1 cellular context compared by ENCODE assay signal in genomic region chr3:32843504-32844321, GRCh38.
TF ChIP-seq lines count a peak whose summit lies in the region.

No MANE protein-coding gene starts in this region.

TF ChIP-seq in HepG2, 621 proteins besides CTCF, POLR2A, EP300 and RAD21 (continued from another document):
- TF ChIP-seq FOXO4 (CRISPR knock-in tag; conservative IDR thresholded peaks at IDR 0.05), result 0 out of 2 replicates have a peak, but pooled peaks have one; percentile 31
- no peak for TF ChIP-seq ZMYM3 (CRISPR knock-in tag; IDR thresholded peaks at IDR 0.05)
- TF ChIP-seq ZBTB33 (CRISPR knock-in tag; IDR thresholded peaks at IDR 0.05), result peak; percentile 52; the same call in 1 of the 2 replicates
- TF ChIP-seq ZNF652 (CRISPR knock-in tag; IDR thresholded peaks at IDR 0.05; ENCODE audit: borderline replicate concordance, low read depth), result 0 out of 2 replicates have a peak, but pooled peaks have one; percentile 59
